1 cellular context compared by ENCODE assay signal in genomic region chr6:35259194-35259945, GRCh38.
TF ChIP-seq lines count a peak whose summit lies in the region.

ZNF76 (plus strand) TSS chr6:35259735; CDS start chr6:35281152, 21,417 bp downstream.

TF ChIP-seq in HCT116, 20 proteins besides CTCF, POLR2A, EP300 and RAD21 (continued from another document):
- TF ChIP-seq, protein P1, sequence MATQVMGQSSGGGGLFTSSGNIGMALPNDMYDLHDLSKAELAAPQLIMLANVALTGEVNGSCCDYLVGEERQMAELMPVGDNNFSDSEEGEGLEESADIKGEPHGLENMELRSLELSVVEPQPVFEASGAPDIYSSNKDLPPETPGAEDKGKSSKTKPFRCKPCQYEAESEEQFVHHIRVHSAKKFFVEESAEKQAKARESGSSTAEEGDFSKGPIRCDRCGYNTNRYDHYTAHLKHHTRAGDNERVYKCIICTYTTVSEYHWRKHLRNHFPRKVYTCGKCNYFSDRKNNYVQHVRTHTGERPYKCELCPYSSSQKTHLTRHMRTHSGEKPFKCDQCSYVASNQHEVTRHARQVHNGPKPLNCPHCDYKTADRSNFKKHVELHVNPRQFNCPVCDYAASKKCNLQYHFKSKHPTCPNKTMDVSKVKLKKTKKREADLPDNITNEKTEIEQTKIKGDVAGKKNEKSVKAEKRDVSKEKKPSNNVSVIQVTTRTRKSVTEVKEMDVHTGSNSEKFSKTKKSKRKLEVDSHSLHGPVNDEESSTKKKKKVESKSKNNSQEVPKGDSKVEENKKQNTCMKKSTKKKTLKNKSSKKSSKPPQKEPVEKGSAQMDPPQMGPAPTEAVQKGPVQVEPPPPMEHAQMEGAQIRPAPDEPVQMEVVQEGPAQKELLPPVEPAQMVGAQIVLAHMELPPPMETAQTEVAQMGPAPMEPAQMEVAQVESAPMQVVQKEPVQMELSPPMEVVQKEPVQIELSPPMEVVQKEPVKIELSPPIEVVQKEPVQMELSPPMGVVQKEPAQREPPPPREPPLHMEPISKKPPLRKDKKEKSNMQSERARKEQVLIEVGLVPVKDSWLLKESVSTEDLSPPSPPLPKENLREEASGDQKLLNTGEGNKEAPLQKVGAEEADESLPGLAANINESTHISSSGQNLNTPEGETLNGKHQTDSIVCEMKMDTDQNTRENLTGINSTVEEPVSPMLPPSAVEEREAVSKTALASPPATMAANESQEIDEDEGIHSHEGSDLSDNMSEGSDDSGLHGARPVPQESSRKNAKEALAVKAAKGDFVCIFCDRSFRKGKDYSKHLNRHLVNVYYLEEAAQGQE (IDR thresholded peaks at IDR 0.05; ENCODE audit: low read depth) = no peak
- no peak for TF ChIP-seq EZH2phosphoT487 (IDR thresholded peaks at IDR 0.05; ENCODE audit: borderline replicate concordance)
- TF ChIP-seq JUND (IDR thresholded peaks at IDR 0.05) = no peak; the same call in 1 of the 2 replicates
- peak; percentile 95 for TF ChIP-seq SRF (IDR thresholded peaks at IDR 0.05; ENCODE audit: low read depth)
- TF ChIP-seq CEBPB (IDR thresholded peaks at IDR 0.05; ENCODE audit: low read depth) = no peak; the same call in 1 of the 2 replicates
- peak; percentile 83 for TF ChIP-seq SP1 (IDR thresholded peaks at IDR 0.05; ENCODE audit: low read depth)
- TF ChIP-seq EGR1 (IDR thresholded peaks at IDR 0.05; ENCODE audit: low read depth) = peak; percentile 93
- no peak for TF ChIP-seq ATF3 (IDR thresholded peaks at IDR 0.05)
- TF ChIP-seq, protein P2, sequence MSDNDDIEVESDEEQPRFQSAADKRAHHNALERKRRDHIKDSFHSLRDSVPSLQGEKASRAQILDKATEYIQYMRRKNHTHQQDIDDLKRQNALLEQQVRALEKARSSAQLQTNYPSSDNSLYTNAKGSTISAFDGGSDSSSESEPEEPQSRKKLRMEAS (IDR thresholded peaks at IDR 0.05) = peak; percentile 86
- TF ChIP-seq CBX3 (IDR thresholded peaks at IDR 0.05; ENCODE audit: low read depth) = peak; percentile 82
- TF ChIP-seq FOSL1 (IDR thresholded peaks at IDR 0.05; ENCODE audit: low read depth) = peak; percentile 61; the same call in 1 of the 2 replicates
- TF ChIP-seq ZNF274 (IDR thresholded peaks at IDR 0.05; ENCODE audit: low read depth, low read length) = no peak
- TF ChIP-seq ELF1 (IDR thresholded peaks at IDR 0.05; ENCODE audit: borderline replicate concordance, low read depth) = no peak; the same call in 1 of the 2 replicates
